In genomic region chr5:142636698-142637324, GRCh38 we compare ENCODE assay signal across 25 cellular contexts. TPM values are rescaled to one million over a fixed set of nuclear protein-coding genes. Genes with fewer than 3 reads are reported as not detected.
DNase-seq lines count a peak whose midpoint lies in the region; ATAC-seq and TF ChIP-seq lines count a peak whose summit lies in the region.
"Had no signal": no experiment of that assay in that cellular context is flagged by ENCODE, and none has a peak within 500 bp of the region (broad histone marks: within the 10 kb centered on the region; RNA-seq: fewer than 3 reads in every experiment).

No MANE protein-coding gene starts in this region.

- H3K27ac ChIP-seq in heart right ventricle: peak overlapping the region in 6 of 10 donors; percentile 12 to 57 (median 38)
- no peak overlapping the region for H3K27ac ChIP-seq in right atrium auricular region
- peak overlapping the region; percentile 38 to 72 for H3K27ac ChIP-seq in coronary artery
- H3K27ac ChIP-seq: HL-60 had no signal

- DNase-seq in heart right ventricle (no peak), right atrium auricular region (ENCODE audit: low spot score) (no peak), coronary artery (ENCODE audit: low spot score) (no peak), omental fat pad (ENCODE audit: low spot score) (no peak)
- DNase-seq in stimulated activated naive CD8-positive, alpha-beta T cell treated with anti-CD3 and anti-CD28 coated beads, Interleukin-15, Interleukin-2, amounts not matched to agents 100 U/mL and 50 U/mL, for 24 hours: no peak
- no peak for DNase-seq in activated CD4-positive, alpha-beta T cell treated with anti-CD3 and anti-CD28 coated beads for 1 hour
- DNase-seq: 8988T; AML-193; C1 segment of cervical spinal cord; CD8-positive, alpha-beta T cell; DND-41; H7; HFFc6; NCI-H1092 treated with DMSO at 0.1 percent for 48 hours; NCI-H1436 treated with DMSO at 0.1 percent for 48 hours; NCI-H2029; NCI-H2227 treated with DMSO at 0.1 percent for 48 hours; NCI-H510A; NCI-H748 treated with DMSO at 0.1 percent for 48 hours had no signal

- 75 to 76% methylated on average over 6 of the region's 6 CpGs for WGBS in heart right ventricle, 2 donors

- H3K4me1 ChIP-seq in heart right ventricle (peaks cover 0 to 62% (median 18%) of the 10 kb centered on the region in 9 donors), right atrium auricular region (peaks cover 0 to 16% of the 10 kb centered on the region in 2 donors)

- H3K4me3 ChIP-seq in heart right ventricle: no peak overlapping the region
- H3K4me3 ChIP-seq in right atrium auricular region: no peak overlapping the region
- no peak overlapping the region for H3K4me3 ChIP-seq in coronary artery
- H3K4me3 ChIP-seq: K562 had no signal

- H3K36me3 ChIP-seq in heart right ventricle: no peaks in the 10 kb centered on the region
- H3K36me3 ChIP-seq in right atrium auricular region: no peaks in the 10 kb centered on the region

- intact Hi-C loops in heart right ventricle (cut with DNase I): no loop called here

- TF ChIP-seq CTCF in heart right ventricle (IDR thresholded peaks at IDR 0.05) (no peak), right atrium auricular region (IDR thresholded peaks at IDR 0.05) (no peak), coronary artery (IDR thresholded peaks at IDR 0.05) (no peak), omental fat pad (IDR thresholded peaks at IDR 0.05) (no peak)

- no peaks in the 10 kb centered on the region for H3K9me3 ChIP-seq in heart right ventricle
- no peaks in the 10 kb centered on the region for H3K9me3 ChIP-seq in right atrium auricular region

- ATAC-seq in heart right ventricle (peak in 2 of 8 donors; percentile 23 to 59), omental fat pad (ENCODE audit: low FRiP score) (peak; percentile 58), HG03439 (IDR thresholded peaks at IDR 0.05; ENCODE audit: unreplicated experiment) (no peak)
- no peak for ATAC-seq in stimulated activated naive CD8-positive, alpha-beta T cell treated with anti-CD3 and anti-CD28 coated beads, Interleukin-15, Interleukin-2, amounts not matched to agents 100 U/mL and 50 U/mL, for 24 hours
- ATAC-seq: CD8-positive, alpha-beta T cell; HepG2; K562; Panc1 had no signal

- H3K27me3 ChIP-seq in heart right ventricle: no peaks in the 10 kb centered on the region
- H3K27me3 ChIP-seq in right atrium auricular region: no peaks in the 10 kb centered on the region

RNA-seq across cellular contexts. Expression of gene FGF1, which starts 49.1 kb away (rescaled TPM):
- total RNA-seq in heart right ventricle: 100 to 1,000 TPM in 1 of 10 donors, 10 to 100 TPM in 9; 31.4 to 110 (median 58.4) TPM
- polyA plus RNA-seq in heart right ventricle: 10 to 100 TPM in 1 of 2 donors, 1 to 10 TPM in 1; 5.1 to 17.6 TPM
- 10 to 100 TPM; 35.3 to 47.9 TPM for total RNA-seq in right atrium auricular region
- total RNA-seq in omental fat pad: 10 to 100 TPM in 3 of 4 donors, 1 to 10 TPM in 1; 2.2 to 43.1 (median 34.3) TPM
- total RNA-seq: CD8-positive, alpha-beta T cell; HepG2; HT-29; K562 had no signal
- polyA plus RNA-seq: HepG2, K562 had no signal

Comparison
In these comparisons a context has a peak if more than half of its experiments do, and no peak if none do; other contexts are left out.
1. H3K27ac ChIP-seq: peak in heart right ventricle (6 of 10) and coronary artery (2 of 2); none in right atrium auricular region (0 of 2).